1 cellular context compared by ENCODE assay signal in the genomic region with DNA sequence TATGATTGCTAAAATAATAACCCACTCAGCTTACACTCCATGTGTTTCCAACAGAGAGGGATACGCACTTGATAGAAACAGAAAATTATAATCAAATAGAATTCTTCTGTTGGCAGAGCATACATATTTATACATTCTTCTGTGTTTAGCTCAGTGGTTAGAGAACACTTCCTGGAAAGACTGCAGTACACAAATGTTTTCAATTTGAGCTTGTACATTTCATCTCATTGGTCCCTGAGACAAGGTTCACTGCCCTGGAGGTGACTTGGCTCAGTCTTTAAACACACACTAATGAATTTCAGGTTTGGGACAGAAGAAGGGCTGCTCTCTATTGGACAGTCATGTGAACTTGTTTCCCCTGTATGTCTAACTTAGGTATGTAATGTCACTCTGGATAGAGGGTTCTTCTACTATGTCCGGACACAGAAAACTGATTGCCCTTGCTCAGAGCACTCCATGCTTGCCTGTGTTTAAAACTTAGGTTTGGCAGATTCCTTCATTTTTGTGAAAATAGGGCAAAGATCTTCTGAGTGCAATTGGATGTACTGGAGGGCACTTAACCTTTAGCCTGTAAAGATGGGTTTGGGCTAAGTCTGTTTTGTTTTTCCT.
TF ChIP-seq lines count a peak whose summit lies in the region.

No MANE protein-coding gene starts in this region.

TF ChIP-seq in GM12878, 131 proteins besides CTCF, POLR2A, EP300 and RAD21:
- TF ChIP-seq NBN (IDR thresholded peaks at IDR 0.05) (no peak), RELB (IDR thresholded peaks at IDR 0.05; ENCODE audit: low read depth) (no peak), SUPT20H (IDR thresholded peaks at IDR 0.05; ENCODE audit: borderline replicate concordance, control insufficient read depth, low read depth, low read length) (no peak), SMAD5 (IDR thresholded peaks at IDR 0.05; ENCODE audit: low read depth) (no peak), RUNX3 (IDR thresholded peaks at IDR 0.05; ENCODE audit: low read length) (no peak), CHD4 (IDR thresholded peaks at IDR 0.05) (no peak), GATAD2B (conservative IDR thresholded peaks at IDR 0.05; ENCODE audit: low read depth) (no peak), RAD51 (IDR thresholded peaks at IDR 0.05) (no peak), HDAC6 (IDR thresholded peaks at IDR 0.05; ENCODE audit: unreplicated experiment) (no peak), ATF7 (IDR thresholded peaks at IDR 0.05; ENCODE audit: low read depth) (no peak), ZBTB40 (IDR thresholded peaks at IDR 0.05; ENCODE audit: borderline replicate concordance) (no peak), MTA2 (IDR thresholded peaks at IDR 0.05; ENCODE audit: low read depth) (no peak), WRNIP1 (IDR thresholded peaks at IDR 0.05; ENCODE audit: borderline replicate concordance, low read depth, low read length) (no peak), ZSCAN29 (IDR thresholded peaks at IDR 0.05) (no peak)
- TF ChIP-seq, protein P1, sequence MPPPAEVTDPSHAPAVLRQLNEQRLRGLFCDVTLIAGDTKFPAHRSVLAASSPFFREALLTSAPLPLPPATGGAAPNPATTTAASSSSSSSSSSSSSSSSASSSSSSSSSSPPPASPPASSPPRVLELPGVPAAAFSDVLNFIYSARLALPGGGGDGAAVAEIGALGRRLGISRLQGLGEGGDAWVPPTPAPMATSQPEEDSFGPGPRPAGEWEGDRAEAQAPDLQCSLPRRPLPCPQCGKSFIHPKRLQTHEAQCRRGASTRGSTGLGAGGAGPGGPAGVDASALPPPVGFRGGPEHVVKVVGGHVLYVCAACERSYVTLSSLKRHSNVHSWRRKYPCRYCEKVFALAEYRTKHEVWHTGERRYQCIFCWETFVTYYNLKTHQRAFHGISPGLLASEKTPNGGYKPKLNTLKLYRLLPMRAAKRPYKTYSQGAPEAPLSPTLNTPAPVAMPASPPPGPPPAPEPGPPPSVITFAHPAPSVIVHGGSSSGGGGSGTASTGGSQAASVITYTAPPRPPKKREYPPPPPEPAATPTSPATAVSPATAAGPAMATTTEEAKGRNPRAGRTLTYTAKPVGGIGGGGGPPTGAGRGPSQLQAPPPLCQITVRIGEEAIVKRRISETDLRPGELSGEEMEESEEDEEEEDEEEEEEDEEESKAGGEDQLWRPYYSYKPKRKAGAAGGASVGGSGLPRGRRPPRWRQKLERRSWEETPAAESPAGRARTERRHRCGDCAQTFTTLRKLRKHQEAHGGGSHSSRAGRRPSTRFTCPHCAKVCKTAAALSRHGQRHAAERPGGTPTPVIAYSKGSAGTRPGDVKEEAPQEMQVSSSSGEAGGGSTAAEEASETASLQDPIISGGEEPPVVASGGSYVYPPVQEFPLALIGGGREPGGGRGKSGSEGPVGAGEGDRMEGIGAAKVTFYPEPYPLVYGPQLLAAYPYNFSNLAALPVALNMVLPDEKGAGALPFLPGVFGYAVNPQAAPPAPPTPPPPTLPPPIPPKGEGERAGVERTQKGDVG (CRISPR knock-in tag; IDR thresholded peaks at IDR 0.05), result no peak
